ENCODE assay signal across 18 cellular contexts in the genomic region with DNA sequence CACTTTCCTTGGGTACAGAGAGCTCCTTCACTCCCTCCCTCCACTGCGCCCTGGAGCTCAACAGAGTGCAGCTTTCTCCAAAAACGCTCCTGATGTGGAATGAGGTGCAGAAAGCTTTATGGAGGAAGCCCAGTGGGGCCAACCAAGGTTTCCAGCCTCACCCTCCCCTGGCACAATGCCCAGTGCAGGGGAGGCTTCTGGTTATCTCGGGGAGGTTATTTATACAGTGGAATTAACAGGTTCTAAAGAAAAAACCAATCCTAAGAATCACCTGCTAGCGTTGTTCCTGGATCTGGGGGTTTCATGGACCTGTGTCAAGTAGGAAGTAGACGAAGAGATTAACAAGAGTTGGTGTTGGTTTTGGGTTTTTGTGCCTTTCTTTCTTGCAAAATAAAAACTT. TPM values are rescaled to one million over a fixed set of nuclear protein-coding genes. Genes with fewer than 3 reads are reported as not detected.
"Had no signal": no experiment of that assay in that cellular context is flagged by ENCODE, and none has a peak within 500 bp of the region (broad histone marks: within the 10 kb centered on the region; RNA-seq: fewer than 3 reads in every experiment).

A gene (minus strand): TSS at position 101 of the 400 bp plus-strand sequence. CDS start 303 bp downstream, outside the sequence.

- H3K27ac ChIP-seq: brain microvascular endothelial cell, prostate gland, thoracic aorta, uterus had no signal

- H3K27me3 ChIP-seq: brain microvascular endothelial cell, uterus had no signal

- H3K9me3 ChIP-seq: prostate gland, thoracic aorta, uterus had no signal

- H3K4me3 ChIP-seq: prostate gland, thoracic aorta, uterus had no signal

- DNase-seq: activated B cell treated with CpG ODN at 0.5 μM for 24 hours; activated CD4-positive, alpha-beta T cell treated with anti-CD3 and anti-CD28 coated beads, Interleukin-2, amount 50 U/mL, for 4 hours; activated effector memory CD4-positive, alpha-beta T cell treated with Interleukin-2 at 50 U/mL for 16 hours; activated T-cell treated with anti-CD3 and anti-CD28 coated beads, Interleukin-2, amount 50 U/mL, for 1 hour; brain microvascular endothelial cell; cerebellar nuclear complex; dermis blood vessel endothelial cell; immature natural killer cell; natural killer cell; occipital lobe; stimulated activated CD4-positive, alpha-beta T cell treated with anti-CD3 and anti-CD28 coated beads, Interleukin-4, amount 100 ng/mL, for 24 hours; stimulated activated naive CD8-positive, alpha-beta T cell treated with anti-CD3 and anti-CD28 coated beads, Interleukin-15, amount 100 ng/mL, for 72 hours; T-helper 9 cell; uterus had no signal

- H3K36me3 ChIP-seq: brain microvascular endothelial cell, prostate gland, thoracic aorta, uterus had no signal

- ATAC-seq: sciatic nerve; stimulated activated naive CD8-positive, alpha-beta T cell treated with anti-CD3 and anti-CD28 coated beads, Interleukin-15, amount 100 ng/mL, for 72 hours had no signal

- H3K4me1 ChIP-seq: prostate gland, uterus had no signal

RNA-seq across cellular contexts. Expression of the gene that starts here (rescaled TPM):
- total RNA-seq: activated B cell treated with CpG ODN at 0.5 μM for 24 hours, dermis blood vessel endothelial cell, epithelial cell of proximal tubule, natural killer cell had no signal
